Comparison of ENCODE assay signal across 1 cellular context in the genomic region with DNA sequence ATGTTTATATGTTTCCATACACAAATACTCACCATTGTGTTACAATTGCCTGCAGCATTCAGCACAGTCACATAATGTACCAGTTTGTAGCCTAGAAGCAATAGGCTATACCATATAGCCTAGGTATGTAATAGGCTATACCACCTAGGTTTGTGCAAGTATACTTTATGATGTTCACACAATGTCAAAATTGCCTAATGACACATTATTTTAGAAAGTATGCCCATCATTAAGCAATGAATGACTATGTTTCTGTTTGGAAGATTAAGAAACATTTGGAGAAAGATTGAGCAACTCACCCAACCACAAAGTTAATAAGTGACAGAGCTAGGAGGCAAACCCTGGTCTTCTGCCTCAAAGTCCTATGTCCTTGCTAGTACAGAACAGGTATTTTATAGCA.
TF ChIP-seq lines count a peak whose summit lies in the region.

No MANE protein-coding gene starts in this region.

TF ChIP-seq in HepG2, 621 proteins besides CTCF, POLR2A, EP300 and RAD21 (continued from another document and continues in another):
- TF ChIP-seq ATF3 (CRISPR knock-in tag; IDR thresholded peaks at IDR 0.05) (no peak), ATF2 (CRISPR knock-in tag; IDR thresholded peaks at IDR 0.05) (no peak), HOXA3 (CRISPR knock-in tag; IDR thresholded peaks at IDR 0.05) (no peak), MAF1 (CRISPR knock-in tag; IDR thresholded peaks at IDR 0.05; ENCODE audit: borderline replicate concordance) (no peak), ZFY (CRISPR knock-in tag; IDR thresholded peaks at IDR 0.05) (no peak), RBFOX2 (IDR thresholded peaks at IDR 0.05; ENCODE audit: low read depth, low read length) (no peak), ZNF354B (CRISPR knock-in tag; IDR thresholded peaks at IDR 0.05) (no peak), TRAFD1 (CRISPR knock-in tag; IDR thresholded peaks at IDR 0.05; ENCODE audit: borderline replicate concordance) (no peak), PCBP1 (IDR thresholded peaks at IDR 0.05; ENCODE audit: borderline replicate concordance, low read depth, low read length) (no peak), HIC2 (CRISPR knock-in tag; IDR thresholded peaks at IDR 0.05; ENCODE audit: low read depth) (no peak), FOXP1 (IDR thresholded peaks at IDR 0.05) (no peak), FOXP1 (CRISPR knock-in tag; IDR thresholded peaks at IDR 0.05) (peak; percentile 55; the same call in 1 of the 2 replicates), HMG20B (CRISPR knock-in tag; conservative IDR thresholded peaks at IDR 0.05) (no peak), RFXAP (CRISPR knock-in tag; IDR thresholded peaks at IDR 0.05; ENCODE audit: borderline replicate concordance) (no peak), ZNF337 (CRISPR knock-in tag; IDR thresholded peaks at IDR 0.05; ENCODE audit: borderline replicate concordance, low read depth) (no peak), KDM6A (CRISPR knock-in tag; IDR thresholded peaks at IDR 0.05; ENCODE audit: low read depth) (no peak), WIZ (CRISPR knock-in tag; IDR thresholded peaks at IDR 0.05) (no peak), ZNF556 (CRISPR knock-in tag; IDR thresholded peaks at IDR 0.05; ENCODE audit: borderline replicate concordance) (no peak), KMT2B (CRISPR knock-in tag; IDR thresholded peaks at IDR 0.05) (no peak), ZNF777 (CRISPR knock-in tag; IDR thresholded peaks at IDR 0.05) (no peak), ZNF260 (CRISPR knock-in tag; IDR thresholded peaks at IDR 0.05; ENCODE audit: borderline replicate concordance, low read depth) (no peak), ZNF121 (CRISPR knock-in tag; IDR thresholded peaks at IDR 0.05) (no peak), FOSL2 (CRISPR knock-in tag; IDR thresholded peaks at IDR 0.05) (peak; percentile 64), NFYC (CRISPR knock-in tag; IDR thresholded peaks at IDR 0.05) (no peak), ZNF589 (CRISPR knock-in tag; conservative IDR thresholded peaks at IDR 0.05) (no peak), SRF (IDR thresholded peaks at IDR 0.05; ENCODE audit: low read depth, low read length) (no peak), NR3C1 (CRISPR knock-in tag; IDR thresholded peaks at IDR 0.05) (no peak), GATA4 (IDR thresholded peaks at IDR 0.05; ENCODE audit: borderline replicate concordance, low read depth) (no peak), NR2F2 (IDR thresholded peaks at IDR 0.05; ENCODE audit: borderline replicate concordance, low read depth) (no peak), ZNF331 (CRISPR knock-in tag; IDR thresholded peaks at IDR 0.05) (0 out of 2 replicates have a peak, but pooled peaks have one; percentile 14), ZNF232 (CRISPR knock-in tag; IDR thresholded peaks at IDR 0.05; ENCODE audit: borderline replicate concordance) (no peak), ZNF850 (CRISPR knock-in tag; conservative IDR thresholded peaks at IDR 0.05) (no peak), TOPORS (CRISPR knock-in tag; IDR thresholded peaks at IDR 0.05) (no peak), SOX6 (IDR thresholded peaks at IDR 0.05) (no peak), SOX6 (CRISPR knock-in tag; IDR thresholded peaks at IDR 0.05) (peak; percentile 70; the same call in 1 of the 2 replicates), ZNF512B (CRISPR knock-in tag; IDR thresholded peaks at IDR 0.05; ENCODE audit: borderline replicate concordance) (no peak), HNF4A (CRISPR knock-in tag; IDR thresholded peaks at IDR 0.05) (peak; percentile 55), KAT2B (IDR thresholded peaks at IDR 0.05; ENCODE audit: borderline replicate concordance, low read depth, low read length) (no peak)
- TF ChIP-seq, protein P1, sequence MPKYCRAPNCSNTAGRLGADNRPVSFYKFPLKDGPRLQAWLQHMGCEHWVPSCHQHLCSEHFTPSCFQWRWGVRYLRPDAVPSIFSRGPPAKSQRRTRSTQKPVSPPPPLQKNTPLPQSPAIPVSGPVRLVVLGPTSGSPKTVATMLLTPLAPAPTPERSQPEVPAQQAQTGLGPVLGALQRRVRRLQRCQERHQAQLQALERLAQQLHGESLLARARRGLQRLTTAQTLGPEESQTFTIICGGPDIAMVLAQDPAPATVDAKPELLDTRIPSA (CRISPR knock-in tag; IDR thresholded peaks at IDR 0.05; ENCODE audit: borderline replicate concordance): no peak
- TF ChIP-seq, protein P2, sequence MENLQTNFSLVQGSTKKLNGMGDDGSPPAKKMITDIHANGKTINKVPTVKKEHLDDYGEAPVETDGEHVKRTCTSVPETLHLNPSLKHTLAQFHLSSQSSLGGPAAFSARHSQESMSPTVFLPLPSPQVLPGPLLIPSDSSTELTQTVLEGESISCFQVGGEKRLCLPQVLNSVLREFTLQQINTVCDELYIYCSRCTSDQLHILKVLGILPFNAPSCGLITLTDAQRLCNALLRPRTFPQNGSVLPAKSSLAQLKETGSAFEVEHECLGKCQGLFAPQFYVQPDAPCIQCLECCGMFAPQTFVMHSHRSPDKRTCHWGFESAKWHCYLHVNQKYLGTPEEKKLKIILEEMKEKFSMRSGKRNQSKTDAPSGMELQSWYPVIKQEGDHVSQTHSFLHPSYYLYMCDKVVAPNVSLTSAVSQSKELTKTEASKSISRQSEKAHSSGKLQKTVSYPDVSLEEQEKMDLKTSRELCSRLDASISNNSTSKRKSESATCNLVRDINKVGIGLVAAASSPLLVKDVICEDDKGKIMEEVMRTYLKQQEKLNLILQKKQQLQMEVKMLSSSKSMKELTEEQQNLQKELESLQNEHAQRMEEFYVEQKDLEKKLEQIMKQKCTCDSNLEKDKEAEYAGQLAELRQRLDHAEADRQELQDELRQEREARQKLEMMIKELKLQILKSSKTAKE (CRISPR knock-in tag; IDR thresholded peaks at IDR 0.05; ENCODE audit: borderline replicate concordance): no peak
- TF ChIP-seq, protein P3, sequence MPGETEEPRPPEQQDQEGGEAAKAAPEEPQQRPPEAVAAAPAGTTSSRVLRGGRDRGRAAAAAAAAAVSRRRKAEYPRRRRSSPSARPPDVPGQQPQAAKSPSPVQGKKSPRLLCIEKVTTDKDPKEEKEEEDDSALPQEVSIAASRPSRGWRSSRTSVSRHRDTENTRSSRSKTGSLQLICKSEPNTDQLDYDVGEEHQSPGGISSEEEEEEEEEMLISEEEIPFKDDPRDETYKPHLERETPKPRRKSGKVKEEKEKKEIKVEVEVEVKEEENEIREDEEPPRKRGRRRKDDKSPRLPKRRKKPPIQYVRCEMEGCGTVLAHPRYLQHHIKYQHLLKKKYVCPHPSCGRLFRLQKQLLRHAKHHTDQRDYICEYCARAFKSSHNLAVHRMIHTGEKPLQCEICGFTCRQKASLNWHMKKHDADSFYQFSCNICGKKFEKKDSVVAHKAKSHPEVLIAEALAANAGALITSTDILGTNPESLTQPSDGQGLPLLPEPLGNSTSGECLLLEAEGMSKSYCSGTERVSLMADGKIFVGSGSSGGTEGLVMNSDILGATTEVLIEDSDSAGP (CRISPR knock-in tag; IDR thresholded peaks at IDR 0.05; ENCODE audit: borderline replicate concordance): no peak
- TF ChIP-seq, protein P4, sequence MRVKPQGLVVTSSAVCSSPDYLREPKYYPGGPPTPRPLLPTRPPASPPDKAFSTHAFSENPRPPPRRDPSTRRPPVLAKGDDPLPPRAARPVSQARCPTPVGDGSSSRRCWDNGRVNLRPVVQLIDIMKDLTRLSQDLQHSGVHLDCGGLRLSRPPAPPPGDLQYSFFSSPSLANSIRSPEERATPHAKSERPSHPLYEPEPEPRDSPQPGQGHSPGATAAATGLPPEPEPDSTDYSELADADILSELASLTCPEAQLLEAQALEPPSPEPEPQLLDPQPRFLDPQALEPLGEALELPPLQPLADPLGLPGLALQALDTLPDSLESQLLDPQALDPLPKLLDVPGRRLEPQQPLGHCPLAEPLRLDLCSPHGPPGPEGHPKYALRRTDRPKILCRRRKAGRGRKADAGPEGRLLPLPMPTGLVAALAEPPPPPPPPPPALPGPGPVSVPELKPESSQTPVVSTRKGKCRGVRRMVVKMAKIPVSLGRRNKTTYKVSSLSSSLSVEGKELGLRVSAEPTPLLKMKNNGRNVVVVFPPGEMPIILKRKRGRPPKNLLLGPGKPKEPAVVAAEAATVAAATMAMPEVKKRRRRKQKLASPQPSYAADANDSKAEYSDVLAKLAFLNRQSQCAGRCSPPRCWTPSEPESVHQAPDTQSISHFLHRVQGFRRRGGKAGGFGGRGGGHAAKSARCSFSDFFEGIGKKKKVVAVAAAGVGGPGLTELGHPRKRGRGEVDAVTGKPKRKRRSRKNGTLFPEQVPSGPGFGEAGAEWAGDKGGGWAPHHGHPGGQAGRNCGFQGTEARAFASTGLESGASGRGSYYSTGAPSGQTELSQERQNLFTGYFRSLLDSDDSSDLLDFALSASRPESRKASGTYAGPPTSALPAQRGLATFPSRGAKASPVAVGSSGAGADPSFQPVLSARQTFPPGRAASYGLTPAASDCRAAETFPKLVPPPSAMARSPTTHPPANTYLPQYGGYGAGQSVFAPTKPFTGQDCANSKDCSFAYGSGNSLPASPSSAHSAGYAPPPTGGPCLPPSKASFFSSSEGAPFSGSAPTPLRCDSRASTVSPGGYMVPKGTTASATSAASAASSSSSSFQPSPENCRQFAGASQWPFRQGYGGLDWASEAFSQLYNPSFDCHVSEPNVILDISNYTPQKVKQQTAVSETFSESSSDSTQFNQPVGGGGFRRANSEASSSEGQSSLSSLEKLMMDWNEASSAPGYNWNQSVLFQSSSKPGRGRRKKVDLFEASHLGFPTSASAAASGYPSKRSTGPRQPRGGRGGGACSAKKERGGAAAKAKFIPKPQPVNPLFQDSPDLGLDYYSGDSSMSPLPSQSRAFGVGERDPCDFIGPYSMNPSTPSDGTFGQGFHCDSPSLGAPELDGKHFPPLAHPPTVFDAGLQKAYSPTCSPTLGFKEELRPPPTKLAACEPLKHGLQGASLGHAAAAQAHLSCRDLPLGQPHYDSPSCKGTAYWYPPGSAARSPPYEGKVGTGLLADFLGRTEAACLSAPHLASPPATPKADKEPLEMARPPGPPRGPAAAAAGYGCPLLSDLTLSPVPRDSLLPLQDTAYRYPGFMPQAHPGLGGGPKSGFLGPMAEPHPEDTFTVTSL (CRISPR knock-in tag; IDR thresholded peaks at IDR 0.05; ENCODE audit: borderline replicate concordance): peak; percentile 55; the same call in 1 of the 2 replicates
- TF ChIP-seq, protein P5, sequence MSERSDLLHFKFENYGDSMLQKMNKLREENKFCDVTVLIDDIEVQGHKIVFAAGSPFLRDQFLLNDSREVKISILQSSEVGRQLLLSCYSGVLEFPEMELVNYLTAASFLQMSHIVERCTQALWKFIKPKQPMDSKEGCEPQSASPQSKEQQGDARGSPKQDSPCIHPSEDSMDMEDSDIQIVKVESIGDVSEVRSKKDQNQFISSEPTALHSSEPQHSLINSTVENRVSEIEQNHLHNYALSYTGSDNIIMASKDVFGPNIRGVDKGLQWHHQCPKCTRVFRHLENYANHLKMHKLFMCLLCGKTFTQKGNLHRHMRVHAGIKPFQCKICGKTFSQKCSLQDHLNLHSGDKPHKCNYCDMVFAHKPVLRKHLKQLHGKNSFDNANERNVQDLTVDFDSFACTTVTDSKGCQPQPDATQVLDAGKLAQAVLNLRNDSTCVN (CRISPR knock-in tag; IDR thresholded peaks at IDR 0.05; ENCODE audit: borderline replicate concordance): no peak
